8 cellular contexts compared by ENCODE assay signal in genomic region chr10:97333601-97334369, GRCh38. TPM values are rescaled to one million over a fixed set of nuclear protein-coding genes. Genes with fewer than 3 reads are reported as not detected.
DNase-seq lines count a peak whose midpoint lies in the region; ATAC-seq and TF ChIP-seq lines count a peak whose summit lies in the region.

No MANE protein-coding gene starts in this region.

- H3K27ac ChIP-seq in WERI-Rb-1, result peak overlapping the region; percentile 47
- H3K27ac ChIP-seq in mesodermal cell (ENCODE audit: low read depth, low read length, severe bottlenecking), result peak overlapping the region; percentile 99

- 0 to 1% methylated on average over 78 to 79 of the region's 89 CpGs for WGBS in mesodermal cell (ENCODE audit: insufficient coverage in 2 of 2), 2 experiments

- DNase-seq in COLO668 (lab: John Stamatoyannopoulos, UW; ENCODE audit: unreplicated experiment) (peak; percentile 45), HT-29 (ENCODE audit: low spot score) (peak; percentile 53), WERI-Rb-1 (no peak), superior temporal gyrus (ENCODE audit: extremely low spot score) (peak; percentile 20), OCI-M2 (lab: John Stamatoyannopoulos, UW; ENCODE audit: unreplicated experiment) (no peak)

- peak; percentile 17 for ATAC-seq in GM21367 (IDR thresholded peaks at IDR 0.05; ENCODE audit: unreplicated experiment)

- H3K27me3 ChIP-seq in WERI-Rb-1 (ENCODE audit: insufficient read depth, low read depth, severe bottlenecking), result no peaks in the 10 kb centered on the region
- H3K27me3 ChIP-seq in endocrine pancreas (ENCODE audit: control insufficient read depth, insufficient read depth, low read length), result no peaks in the 10 kb centered on the region

- H3K36me3 ChIP-seq in WERI-Rb-1 (peaks cover 4% of the 10 kb centered on the region), endocrine pancreas (ENCODE audit: control insufficient read depth, insufficient read depth, low read length) (no peaks in the 10 kb centered on the region), mesodermal cell (ENCODE audit: control insufficient read depth, insufficient read depth, low read length) (peaks cover 15% of the 10 kb centered on the region)

- no peaks in the 10 kb centered on the region for H3K4me1 ChIP-seq in endocrine pancreas (ENCODE audit: control insufficient read depth, insufficient read depth, low read length)
- peaks cover 19% of the 10 kb centered on the region for H3K4me1 ChIP-seq in mesodermal cell (ENCODE audit: control insufficient read depth, insufficient read depth, low read length, poor library complexity, severe bottlenecking)

- H3K4me3 ChIP-seq in WERI-Rb-1 (ENCODE audit: low read depth, low read length), result peak overlapping the region; percentile 49
- H3K4me3 ChIP-seq in endocrine pancreas (ENCODE audit: control insufficient read depth, insufficient read depth, low read length), result peak overlapping the region; percentile 69
- H3K4me3 ChIP-seq in mesodermal cell (ENCODE audit: extremely low read depth, insufficient read depth, low read length, poor library complexity, severe bottlenecking), result peak overlapping the region; percentile 63

- H3K9me3 ChIP-seq in WERI-Rb-1 (ENCODE audit: severe bottlenecking), result no peaks in the 10 kb centered on the region
- no peaks in the 10 kb centered on the region for H3K9me3 ChIP-seq in endocrine pancreas (ENCODE audit: control insufficient read depth, low read length)
- no peaks in the 10 kb centered on the region for H3K9me3 ChIP-seq in mesodermal cell (ENCODE audit: control insufficient read depth, low read length)

- peak overlapping the region; percentile 72 for H3K9ac ChIP-seq in endocrine pancreas (ENCODE audit: control insufficient read depth, insufficient read depth, low read length)

- no peak for TF ChIP-seq CTCF in WERI-Rb-1 (IDR thresholded peaks at IDR 0.05; ENCODE audit: low read depth, low read length)

RNA-seq across cellular contexts. Expression of gene FRAT2, which starts 0.7 kb away (rescaled TPM):
- total RNA-seq in HT-29 (2014; rRNA removed; shearing (Covaris generic)), result 29.1 and 30.3 TPM in 2 replicates
- polyA plus RNA-seq in mesodermal cell (2013, experiment 1 of 2), result 9.0 TPM
- polyA plus RNA-seq in mesodermal cell (2013, experiment 2 of 2), result 8.0 TPM

RNA-seq across cellular contexts. Expression of gene FRAT1, which starts 14.7 kb away (rescaled TPM):
- total RNA-seq in HT-29 (2014; rRNA removed; shearing (Covaris generic)), result 3.7 and 5.8 TPM in 2 replicates
- 3.4 TPM for polyA plus RNA-seq in mesodermal cell (2013, experiment 1 of 2)
- 2.5 TPM for polyA plus RNA-seq in mesodermal cell (2013, experiment 2 of 2)

RNA-seq across cellular contexts. Expression of gene ARHGAP19, which starts 41.3 kb away (rescaled TPM):
- 4.6 and 5.2 TPM in 2 replicates for total RNA-seq in HT-29 (2014; rRNA removed; shearing (Covaris generic))
- 18.6 TPM for polyA plus RNA-seq in mesodermal cell (2013, experiment 1 of 2)
- polyA plus RNA-seq in mesodermal cell (2013, experiment 2 of 2), result 18.4 TPM

Comparison
In these comparisons a context has a peak if more than half of its experiments do, and no peak if none do; other contexts are left out.
1. DNase-seq: peak in COLO668 (single experiment), HT-29 (single experiment) and superior temporal gyrus (single experiment); none in WERI-Rb-1 (single experiment) and OCI-M2 (single experiment).
2. Peak in every context shown above with its lines, with median percentiles within 50 percentile points of each other: H3K4me3 ChIP-seq.